ENCODE assay signal across 1 cellular context in genomic region chr6:110902091-110902490, GRCh38.
A peak's percentile ranks its signal among the peaks of the same experiment; 100 is the strongest.
TF ChIP-seq lines count a peak whose summit lies in the region.

No MANE protein-coding gene starts in this region.

TF ChIP-seq in HepG2, 621 proteins besides CTCF, POLR2A, EP300 and RAD21:
- TF ChIP-seq RBM22 (optimal IDR thresholded peaks at IDR 0.05; ENCODE audit: low read length) (peak; percentile 87), ZBTB33 (CRISPR knock-in tag; IDR thresholded peaks at IDR 0.05) (0 out of 2 replicates have a peak, but pooled peaks have one; percentile 28), KMT2A (CRISPR knock-in tag; IDR thresholded peaks at IDR 0.05) (no peak), ZC3H13 (CRISPR knock-in tag; IDR thresholded peaks at IDR 0.05) (0 out of 2 replicates have a peak, but pooled peaks have one; percentile 23)
